Comparison of ENCODE assay signal across 20 cellular contexts in the genomic region with DNA sequence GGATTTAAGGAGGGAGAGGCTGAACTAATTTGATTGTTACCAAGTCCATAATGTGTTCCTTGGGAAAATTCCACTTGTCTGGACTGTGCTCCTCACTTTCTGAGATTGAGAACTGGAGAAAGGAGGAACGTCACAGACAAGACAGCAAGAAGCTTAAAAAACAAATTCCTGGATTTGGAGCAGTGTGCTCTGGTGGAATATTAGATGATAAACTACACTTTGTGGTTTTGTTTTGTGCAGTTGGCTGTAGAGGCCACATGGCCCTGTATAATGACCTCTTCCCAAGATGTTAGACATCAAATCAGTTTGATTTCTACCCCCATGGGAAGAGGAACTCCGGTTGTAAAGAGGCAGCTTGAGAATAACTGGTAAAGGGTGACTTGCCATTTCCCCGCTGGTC.
DNase-seq lines count a peak whose midpoint lies in the region; TF ChIP-seq lines count a peak whose summit lies in the region.
"Had no signal": no experiment of that assay in that cellular context is flagged by ENCODE, and none has a peak within 500 bp of the region (broad histone marks: within the 10 kb centered on the region; RNA-seq: fewer than 3 reads in every experiment).

No MANE protein-coding gene starts in this region.

- peaks cover 40% of the 10 kb centered on the region for H3K36me3 Mint-ChIP-seq in endodermal cell (ENCODE audit: low read depth)
- H3K36me3 Mint-ChIP-seq: activated CD4-positive, alpha-beta memory T cell treated with anti-CD3 and anti-CD28 coated beads for 36 hours; activated naive CD4-positive, alpha-beta T cell treated with anti-CD3 and anti-CD28 coated beads, Interleukin-2, amount 50 U/mL, for 24 hours had no signal

- peaks cover 42% of the 10 kb centered on the region for H3K4me1 Mint-ChIP-seq in endodermal cell
- H3K4me1 Mint-ChIP-seq: activated naive CD4-positive, alpha-beta T cell treated with anti-CD3 and anti-CD28 coated beads, Interleukin-2, amount 50 U/mL, for 24 hours had no signal

- H3K4me2 ChIP-seq in BLaER1: peak overlapping the region; percentile 74
- peak overlapping the region; percentile 34 for H3K4me2 ChIP-seq in neural cell (ENCODE audit: low read length)
- no peak overlapping the region for H3K4me2 ChIP-seq in MM.1S (ENCODE audit: low read depth, low read length)

- peaks cover 25% of the 10 kb centered on the region for H3K9me3 Mint-ChIP-seq in endodermal cell
- H3K9me3 Mint-ChIP-seq: activated naive CD4-positive, alpha-beta T cell treated with anti-CD3 and anti-CD28 coated beads, Interleukin-2, amount 50 U/mL, for 24 hours had no signal

- intact Hi-C loops in posterior cingulate gyrus (cut with DNase I): no loop called here

- TF ChIP-seq CTCF in endodermal cell (conservative IDR thresholded peaks at IDR 0.05) (no peak), neural cell (IDR thresholded peaks at IDR 0.05; ENCODE audit: poor library complexity, severe bottlenecking) (no peak), MM.1S (IDR thresholded peaks at IDR 0.05; ENCODE audit: low read length) (no peak)

- H3K9ac ChIP-seq in BLaER1: peak overlapping the region; percentile 26; the same call in 1 of the 2 replicates
- H3K9ac ChIP-seq in endodermal cell (ENCODE audit: extremely low read depth, low read length, poor library complexity, severe bottlenecking): no peak overlapping the region
- H3K9ac ChIP-seq in neural cell (ENCODE audit: low read length): peak overlapping the region; percentile 38
- no peak overlapping the region for H3K9ac ChIP-seq in MM.1S (ENCODE audit: low read length)

- peaks cover 17% of the 10 kb centered on the region for H3K9me3 ChIP-seq in BLaER1
- H3K9me3 ChIP-seq in SJCRH30 (replicated peaks): peaks cover 9% of the 10 kb centered on the region
- peaks cover 22% of the 10 kb centered on the region for H3K9me3 ChIP-seq in endodermal cell (ENCODE audit: control insufficient read depth, low read length)
- no peaks in the 10 kb centered on the region for H3K9me3 ChIP-seq in neural cell (ENCODE audit: low read length)
- no peaks in the 10 kb centered on the region for H3K9me3 ChIP-seq in MM.1S (replicated peaks; ENCODE audit: insufficient read depth, low read length)
- H3K9me3 ChIP-seq: lower lobe of right lung had no signal

- no peak overlapping the region for H3K27ac Mint-ChIP-seq in endodermal cell
- H3K27ac Mint-ChIP-seq: activated CD4-positive, alpha-beta memory T cell treated with anti-CD3 and anti-CD28 coated beads for 36 hours; activated naive CD4-positive, alpha-beta T cell treated with anti-CD3 and anti-CD28 coated beads, Interleukin-2, amount 50 U/mL, for 24 hours; activated T-cell treated with anti-CD3 and anti-CD28 coated beads, Interleukin-2, amount 50 U/mL, for 24 hours; CD4-positive, alpha-beta T cell; naive B cell; progenitor cell of endocrine pancreas; T-cell had no signal

- WGBS in endodermal cell (ENCODE audit: insufficient coverage in 1 of 2, insufficient read length in 1 of 2), 2 experiments: 84% methylated on average over 3 of the region's 3 CpGs; no CpG with 5 or more reads in 1 of the 2 experiments

- peaks cover 4% of the 10 kb centered on the region for H3K27me3 Mint-ChIP-seq in endodermal cell (ENCODE audit: insufficient read depth)
- H3K27me3 Mint-ChIP-seq: activated CD4-positive, alpha-beta memory T cell treated with anti-CD3 and anti-CD28 coated beads for 36 hours; activated naive CD4-positive, alpha-beta T cell treated with anti-CD3 and anti-CD28 coated beads, Interleukin-2, amount 50 U/mL, for 24 hours; activated T-cell treated with anti-CD3 and anti-CD28 coated beads, Interleukin-2, amount 50 U/mL, for 24 hours; CD4-positive, alpha-beta T cell; naive B cell; T-cell had no signal

- H3K36me3 ChIP-seq in BLaER1 (peaks cover 83% of the 10 kb centered on the region), SJCRH30 (peaks cover 40% of the 10 kb centered on the region), endodermal cell (ENCODE audit: control insufficient read depth, insufficient read depth, low read length) (peaks cover 61% of the 10 kb centered on the region), neural cell (ENCODE audit: insufficient read depth, low read length) (no peaks in the 10 kb centered on the region), MM.1S (replicated peaks; ENCODE audit: insufficient read depth, low read length) (no peaks in the 10 kb centered on the region)
- H3K36me3 ChIP-seq: lower lobe of right lung had no signal

- TF ChIP-seq EP300 in neural cell (conservative IDR thresholded peaks at IDR 0.05; ENCODE audit: poor library complexity, severe bottlenecking): no peak

- no peak overlapping the region for H3K4me3 Mint-ChIP-seq in endodermal cell
- H3K4me3 Mint-ChIP-seq: activated CD4-positive, alpha-beta memory T cell treated with anti-CD3 and anti-CD28 coated beads for 36 hours; activated naive CD4-positive, alpha-beta T cell treated with anti-CD3 and anti-CD28 coated beads, Interleukin-2, amount 50 U/mL, for 24 hours; activated T-cell treated with anti-CD3 and anti-CD28 coated beads, Interleukin-2, amount 50 U/mL, for 24 hours; CD4-positive, alpha-beta T cell; naive B cell; T-cell had no signal

- no peak overlapping the region; the same call in 1 of the 2 replicates for H3K4me3 ChIP-seq in BLaER1
- no peak overlapping the region for H3K4me3 ChIP-seq in SJCRH30
- H3K4me3 ChIP-seq in endodermal cell (ENCODE audit: low read length): no peak overlapping the region
- peak overlapping the region; percentile 52 for H3K4me3 ChIP-seq in neural cell (ENCODE audit: low read length)
- H3K4me3 ChIP-seq in MM.1S (ENCODE audit: low read length): no peak overlapping the region
- H3K4me3 ChIP-seq: lower lobe of right lung had no signal

- H2AFZ ChIP-seq in neural cell (ENCODE audit: low read depth, low read length) (no peak overlapping the region), MM.1S (ENCODE audit: low read length) (no peak overlapping the region)

- H4K20me1 ChIP-seq in BLaER1: peaks cover 100% of the 10 kb centered on the region
- peaks cover 91% of the 10 kb centered on the region for H4K20me1 ChIP-seq in neural cell (ENCODE audit: insufficient read depth)
- no peaks in the 10 kb centered on the region; the same call in 1 of the 2 replicates for H4K20me1 ChIP-seq in MM.1S (ENCODE audit: insufficient read depth, low read length)

- TF ChIP-seq RAD21 in neural cell (conservative IDR thresholded peaks at IDR 0.05): no peak

- H3F3A ChIP-seq in neural cell (ENCODE audit: insufficient read depth, low read length, poor library complexity, severe bottlenecking) (peaks cover 13% of the 10 kb centered on the region), MM.1S (ENCODE audit: insufficient read depth, low read length) (no peaks in the 10 kb centered on the region)

- DNase-seq in SJCRH30 (no peak), endodermal cell (no peak), posterior cingulate gyrus (no peak), MM.1S (no peak), NCI-H2196 treated with DMSO at 0.1 percent for 48 hours (lab: John Stamatoyannopoulos, UW; ENCODE audit: unreplicated experiment) (no peak), NCI-H187 treated with DMSO at 0.1 percent for 48 hours (lab: John Stamatoyannopoulos, UW) (no peak)
- DNase-seq: activated CD4-positive, alpha-beta memory T cell treated with anti-CD3 and anti-CD28 coated beads for 36 hours; activated T-cell treated with anti-CD3 and anti-CD28 coated beads, Interleukin-2, amount 50 U/mL, for 24 hours; CD4-positive, alpha-beta T cell; erythroblast; lower lobe of right lung; naive B cell; NCI-H1930; T-cell had no signal

- H3K4me1 ChIP-seq in BLaER1: peaks cover 74% of the 10 kb centered on the region
- H3K4me1 ChIP-seq in SJCRH30: peaks cover 22% of the 10 kb centered on the region
- peaks cover 20% of the 10 kb centered on the region for H3K4me1 ChIP-seq in endodermal cell (ENCODE audit: control insufficient read depth, insufficient read depth, low read length)
- H3K4me1 ChIP-seq in MM.1S (ENCODE audit: low read length): no peaks in the 10 kb centered on the region

- no peaks in the 10 kb centered on the region for H3K27me3 ChIP-seq in BLaER1
- H3K27me3 ChIP-seq in SJCRH30: no peaks in the 10 kb centered on the region
- H3K27me3 ChIP-seq in endodermal cell (ENCODE audit: control insufficient read depth, insufficient read depth, low read length, poor library complexity, severe bottlenecking): no peaks in the 10 kb centered on the region
- H3K27me3 ChIP-seq in neural cell (ENCODE audit: insufficient read depth, low read depth, low read length): no peaks in the 10 kb centered on the region
- H3K27me3 ChIP-seq in MM.1S (replicated peaks; ENCODE audit: insufficient read depth, low read length): no peaks in the 10 kb centered on the region

- peaks cover 94% of the 10 kb centered on the region for H3K79me2 ChIP-seq in neural cell (replicated peaks; ENCODE audit: insufficient read depth, low read length)
- peaks cover 99% of the 10 kb centered on the region for H3K79me2 ChIP-seq in MM.1S (ENCODE audit: low read length)

- H3K27ac ChIP-seq in BLaER1 (peak overlapping the region; percentile 59), SJCRH30 (peak overlapping the region; percentile 89), endodermal cell (ENCODE audit: low read depth, low read length) (peak overlapping the region; percentile 80), neural cell (ENCODE audit: low read length) (peak overlapping the region; percentile 71), MM.1S (ENCODE audit: low read length) (no peak overlapping the region)
- H3K27ac ChIP-seq: lower lobe of right lung, RWPE1, VCaP had no signal

- H3K9me2 ChIP-seq in neural cell (ENCODE audit: insufficient read depth, low read length): no peaks in the 10 kb centered on the region
- no peaks in the 10 kb centered on the region for H3K9me2 ChIP-seq in MM.1S (replicated peaks; ENCODE audit: insufficient read depth, low read length)

TF ChIP-seq in neural cell, 6 proteins besides CTCF, POLR2A, EP300 and RAD21:
- TF ChIP-seq POLR2AphosphoS5 (IDR thresholded peaks at IDR 0.05) (no peak), SMC3 (conservative IDR thresholded peaks at IDR 0.05; ENCODE audit: poor library complexity) (no peak), EZH2 (IDR thresholded peaks at IDR 0.05; ENCODE audit: borderline replicate concordance, insufficient read depth, low read length, poor library complexity, severe bottlenecking) (no peak)

Comparison
In these comparisons a context has a peak if more than half of its experiments do, and no peak if none do; other contexts are left out.
1. H3K9ac ChIP-seq: peak in BLaER1 (single experiment) and neural cell (single experiment); none in endodermal cell (single experiment) and MM.1S (single experiment).